In genomic region chr11:47269829-47270305, GRCh38 we compare ENCODE assay signal across 1 cellular context.
TF ChIP-seq lines count a peak whose summit lies in the region.

TSS of gene MADD (plus strand) at chr11:47270133.

TF ChIP-seq in K562, 482 proteins besides CTCF, POLR2A, EP300 and RAD21 (continued from another document):
- TF ChIP-seq, protein P1, sequence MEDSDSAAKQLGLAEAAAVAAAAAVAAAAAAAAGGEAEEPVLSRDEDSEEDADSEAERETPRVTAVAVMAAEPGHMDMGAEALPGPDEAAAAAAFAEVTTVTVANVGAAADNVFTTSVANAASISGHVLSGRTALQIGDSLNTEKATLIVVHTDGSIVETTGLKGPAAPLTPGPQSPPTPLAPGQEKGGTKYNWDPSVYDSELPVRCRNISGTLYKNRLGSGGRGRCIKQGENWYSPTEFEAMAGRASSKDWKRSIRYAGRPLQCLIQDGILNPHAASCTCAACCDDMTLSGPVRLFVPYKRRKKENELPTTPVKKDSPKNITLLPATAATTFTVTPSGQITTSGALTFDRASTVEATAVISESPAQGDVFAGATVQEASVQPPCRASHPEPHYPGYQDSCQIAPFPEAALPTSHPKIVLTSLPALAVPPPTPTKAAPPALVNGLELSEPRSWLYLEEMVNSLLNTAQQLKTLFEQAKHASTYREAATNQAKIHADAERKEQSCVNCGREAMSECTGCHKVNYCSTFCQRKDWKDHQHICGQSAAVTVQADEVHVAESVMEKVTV (CRISPR knock-in tag; IDR thresholded peaks at IDR 0.05) = no peak
- TF ChIP-seq CREM (IDR thresholded peaks at IDR 0.05; ENCODE audit: low read depth) = peak; percentile 75
- no peak for TF ChIP-seq DPF2 (IDR thresholded peaks at IDR 0.05)
- no peak for TF ChIP-seq HMGN3 (IDR thresholded peaks at IDR 0.05; ENCODE audit: borderline replicate concordance, extremely low read depth, insufficient read length, low read depth, low read length)
- no peak for TF ChIP-seq TBL1XR1 (IDR thresholded peaks at IDR 0.05; ENCODE audit: low read length in 2 of 2)
- no peak for TF ChIP-seq NUFIP1 (IDR thresholded peaks at IDR 0.05; ENCODE audit: partially characterized antibody)
- no peak for TF ChIP-seq STAT5B (CRISPR knock-in tag; IDR thresholded peaks at IDR 0.05)
- peak; percentile 26; the same call in 1 of the 2 replicates for TF ChIP-seq SIN3B (IDR thresholded peaks at IDR 0.05; ENCODE audit: low read depth)
- TF ChIP-seq ZNF133 (CRISPR knock-in tag; IDR thresholded peaks at IDR 0.05) = no peak
- TF ChIP-seq TGIF2 (CRISPR knock-in tag; IDR thresholded peaks at IDR 0.05) = no peak
- no peak for TF ChIP-seq FOXA1 (IDR thresholded peaks at IDR 0.05; ENCODE audit: borderline replicate concordance)
- no peak for TF ChIP-seq ZNF398 (CRISPR knock-in tag; IDR thresholded peaks at IDR 0.05)
- no peak for TF ChIP-seq MECOM (CRISPR knock-in tag; IDR thresholded peaks at IDR 0.05)
- no peak for TF ChIP-seq XRCC4 (IDR thresholded peaks at IDR 0.05; ENCODE audit: extremely low read depth, insufficient read depth, insufficient read length)
- TF ChIP-seq RFX7 (CRISPR knock-in tag; IDR thresholded peaks at IDR 0.05) = no peak
- no peak for TF ChIP-seq RBM34 (IDR thresholded peaks at IDR 0.05; ENCODE audit: borderline replicate concordance, insufficient read depth, low read length)
- no peak for TF ChIP-seq MEF2D (tag; conservative IDR thresholded peaks at IDR 0.05; ENCODE audit: low read depth)
- peak; percentile 52 for TF ChIP-seq FIP1L1 (IDR thresholded peaks at IDR 0.05; ENCODE audit: low read depth, low read length, poor library complexity, severe bottlenecking)
- no peak for TF ChIP-seq NR4A1 (CRISPR knock-in tag; IDR thresholded peaks at IDR 0.05)
- TF ChIP-seq NR4A1 (tag; IDR thresholded peaks at IDR 0.05) = no peak
- TF ChIP-seq, protein P2, sequence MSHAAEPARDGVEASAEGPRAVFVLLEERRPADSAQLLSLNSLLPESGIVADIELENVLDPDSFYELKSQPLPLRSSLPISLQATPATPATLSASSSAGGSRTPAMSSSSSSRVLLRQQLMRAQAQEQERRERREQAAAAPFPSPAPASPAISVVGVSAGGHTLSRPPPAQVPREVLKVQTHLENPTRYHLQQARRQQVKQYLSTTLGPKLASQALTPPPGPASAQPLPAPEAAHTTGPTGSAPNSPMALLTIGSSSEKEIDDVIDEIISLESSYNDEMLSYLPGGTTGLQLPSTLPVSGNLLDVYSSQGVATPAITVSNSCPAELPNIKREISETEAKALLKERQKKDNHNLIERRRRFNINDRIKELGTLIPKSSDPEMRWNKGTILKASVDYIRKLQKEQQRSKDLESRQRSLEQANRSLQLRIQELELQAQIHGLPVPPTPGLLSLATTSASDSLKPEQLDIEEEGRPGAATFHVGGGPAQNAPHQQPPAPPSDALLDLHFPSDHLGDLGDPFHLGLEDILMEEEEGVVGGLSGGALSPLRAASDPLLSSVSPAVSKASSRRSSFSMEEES (CRISPR knock-in tag; IDR thresholded peaks at IDR 0.05) = no peak
- no peak for TF ChIP-seq ZFP1 (CRISPR knock-in tag; IDR thresholded peaks at IDR 0.05)
- no peak for TF ChIP-seq MITF (IDR thresholded peaks at IDR 0.05)
- no peak for TF ChIP-seq U2AF1 (optimal IDR thresholded peaks at IDR 0.05; ENCODE audit: low read depth, low read length)
- TF ChIP-seq, protein P3, sequence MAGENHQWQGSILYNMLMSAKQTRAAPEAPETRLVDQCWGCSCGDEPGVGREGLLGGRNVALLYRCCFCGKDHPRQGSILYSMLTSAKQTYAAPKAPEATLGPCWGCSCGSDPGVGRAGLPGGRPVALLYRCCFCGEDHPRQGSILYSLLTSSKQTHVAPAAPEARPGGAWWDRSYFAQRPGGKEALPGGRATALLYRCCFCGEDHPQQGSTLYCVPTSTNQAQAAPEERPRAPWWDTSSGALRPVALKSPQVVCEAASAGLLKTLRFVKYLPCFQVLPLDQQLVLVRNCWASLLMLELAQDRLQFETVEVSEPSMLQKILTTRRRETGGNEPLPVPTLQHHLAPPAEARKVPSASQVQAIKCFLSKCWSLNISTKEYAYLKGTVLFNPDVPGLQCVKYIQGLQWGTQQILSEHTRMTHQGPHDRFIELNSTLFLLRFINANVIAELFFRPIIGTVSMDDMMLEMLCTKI (IDR thresholded peaks at IDR 0.05; ENCODE audit: partially characterized antibody) = no peak
- TF ChIP-seq SUPT5H (IDR thresholded peaks at IDR 0.05) = peak; percentile 72
- TF ChIP-seq CREBBP (IDR thresholded peaks at IDR 0.05; ENCODE audit: low read depth, low read length) = no peak
- no peak for TF ChIP-seq ZNF740 (CRISPR knock-in tag; IDR thresholded peaks at IDR 0.05)
- TF ChIP-seq ZNF740 (tag; IDR thresholded peaks at IDR 0.05) = peak in 1 of 2 experiments; percentile 2; a peak in 1 of 4 replicates
- no peak for TF ChIP-seq MTA3 (IDR thresholded peaks at IDR 0.05; ENCODE audit: borderline replicate concordance)
- TF ChIP-seq, protein P4, sequence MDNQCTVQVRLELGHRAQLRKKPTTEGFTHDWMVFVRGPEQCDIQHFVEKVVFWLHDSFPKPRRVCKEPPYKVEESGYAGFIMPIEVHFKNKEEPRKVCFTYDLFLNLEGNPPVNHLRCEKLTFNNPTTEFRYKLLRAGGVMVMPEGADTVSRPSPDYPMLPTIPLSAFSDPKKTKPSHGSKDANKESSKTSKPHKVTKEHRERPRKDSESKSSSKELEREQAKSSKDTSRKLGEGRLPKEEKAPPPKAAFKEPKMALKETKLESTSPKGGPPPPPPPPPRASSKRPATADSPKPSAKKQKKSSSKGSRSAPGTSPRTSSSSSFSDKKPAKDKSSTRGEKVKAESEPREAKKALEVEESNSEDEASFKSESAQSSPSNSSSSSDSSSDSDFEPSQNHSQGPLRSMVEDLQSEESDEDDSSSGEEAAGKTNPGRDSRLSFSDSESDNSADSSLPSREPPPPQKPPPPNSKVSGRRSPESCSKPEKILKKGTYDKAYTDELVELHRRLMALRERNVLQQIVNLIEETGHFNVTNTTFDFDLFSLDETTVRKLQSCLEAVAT (IDR thresholded peaks at IDR 0.05) = no peak
- TF ChIP-seq LEF1 (IDR thresholded peaks at IDR 0.05) = no peak
- TF ChIP-seq SIX5 (IDR thresholded peaks at IDR 0.05; ENCODE audit: borderline replicate concordance in 1 of 2, insufficient read depth in 1 of 2, low read depth in 1 of 2, low read length in 2 of 2) = peak in 1 of 2 experiments; percentile 27; a peak in 1 of 4 replicates
- TF ChIP-seq NR2F6 (CRISPR knock-in tag; IDR thresholded peaks at IDR 0.05) = no peak
- peak; percentile 61 for TF ChIP-seq HCFC1 (IDR thresholded peaks at IDR 0.05; ENCODE audit: low read depth, low read length)
- TF ChIP-seq NFE2 (IDR thresholded peaks at IDR 0.05; ENCODE audit: low read depth) = no peak; the same call in 1 of the 2 replicates
- no peak for TF ChIP-seq SP1 (CRISPR knock-in tag; IDR thresholded peaks at IDR 0.05)
- TF ChIP-seq ZNF445 (CRISPR knock-in tag; IDR thresholded peaks at IDR 0.05; ENCODE audit: low read depth) = no peak
